Comparison of ENCODE assay signal across 1 cellular context in the genomic region with DNA sequence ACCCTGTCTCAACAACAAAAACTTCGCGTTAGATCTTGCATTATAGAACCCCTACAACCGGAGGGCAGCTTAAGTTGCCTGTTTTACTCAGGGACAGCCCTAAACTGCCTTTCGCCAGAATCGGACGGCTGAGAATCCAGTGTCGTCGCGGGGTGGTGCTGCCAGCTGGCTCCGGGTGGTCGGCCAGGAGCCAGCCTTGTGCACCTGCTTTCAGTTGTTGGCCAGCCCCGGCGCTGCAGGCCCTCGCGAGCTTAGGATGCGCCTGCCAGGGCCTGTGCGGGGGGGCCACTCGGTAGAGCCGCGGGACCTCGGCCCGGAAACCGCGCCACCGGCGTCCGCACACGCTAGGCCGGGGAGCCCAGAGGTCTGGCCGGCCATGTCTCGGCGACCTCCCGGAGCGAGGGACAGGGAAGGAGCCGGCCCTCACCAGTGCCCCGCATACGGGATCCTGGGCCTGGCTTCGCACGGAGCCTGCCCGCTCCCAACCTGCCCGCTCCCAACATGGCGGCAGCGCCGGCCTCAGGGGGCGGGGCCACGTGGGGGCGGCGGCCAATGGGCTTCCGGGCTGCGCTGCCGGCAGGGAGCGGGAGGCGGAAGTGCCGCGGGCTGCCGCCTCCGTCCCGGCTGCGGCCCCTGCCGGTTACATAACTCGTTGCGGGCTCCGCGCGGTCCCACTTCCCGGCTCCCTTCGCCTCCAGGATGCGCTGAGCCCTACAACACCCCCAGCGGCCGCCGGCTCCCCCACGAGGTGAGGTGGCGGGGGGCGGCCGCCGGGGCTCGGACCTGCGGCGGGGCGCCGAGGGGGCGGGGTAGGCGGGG.
TF ChIP-seq lines count a peak whose summit lies in the region.

No MANE protein-coding gene starts in this region.

TF ChIP-seq in GM12878, 131 proteins besides CTCF, POLR2A, EP300 and RAD21 (continues in another document):
- TF ChIP-seq, protein P1, sequence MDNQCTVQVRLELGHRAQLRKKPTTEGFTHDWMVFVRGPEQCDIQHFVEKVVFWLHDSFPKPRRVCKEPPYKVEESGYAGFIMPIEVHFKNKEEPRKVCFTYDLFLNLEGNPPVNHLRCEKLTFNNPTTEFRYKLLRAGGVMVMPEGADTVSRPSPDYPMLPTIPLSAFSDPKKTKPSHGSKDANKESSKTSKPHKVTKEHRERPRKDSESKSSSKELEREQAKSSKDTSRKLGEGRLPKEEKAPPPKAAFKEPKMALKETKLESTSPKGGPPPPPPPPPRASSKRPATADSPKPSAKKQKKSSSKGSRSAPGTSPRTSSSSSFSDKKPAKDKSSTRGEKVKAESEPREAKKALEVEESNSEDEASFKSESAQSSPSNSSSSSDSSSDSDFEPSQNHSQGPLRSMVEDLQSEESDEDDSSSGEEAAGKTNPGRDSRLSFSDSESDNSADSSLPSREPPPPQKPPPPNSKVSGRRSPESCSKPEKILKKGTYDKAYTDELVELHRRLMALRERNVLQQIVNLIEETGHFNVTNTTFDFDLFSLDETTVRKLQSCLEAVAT (IDR thresholded peaks at IDR 0.05) = peak; percentile 36; the same call in 1 of the 2 replicates
- TF ChIP-seq CHD2 (IDR thresholded peaks at IDR 0.05; ENCODE audit: borderline replicate concordance, low read depth, low read length) (peak; percentile 96), ZSCAN29 (IDR thresholded peaks at IDR 0.05) (no peak), GATAD2B (conservative IDR thresholded peaks at IDR 0.05; ENCODE audit: low read depth) (peak; percentile 95), SMAD5 (IDR thresholded peaks at IDR 0.05; ENCODE audit: low read depth) (0 out of 2 replicates have a peak, but pooled peaks have one; percentile 37), ZNF207 (IDR thresholded peaks at IDR 0.05; ENCODE audit: borderline replicate concordance) (peak; percentile 72; the same call in 1 of the 2 replicates), SIX5 (IDR thresholded peaks at IDR 0.05; ENCODE audit: low read depth, low read length, severe bottlenecking) (peak; percentile 54), IKZF1 (conservative IDR thresholded peaks at IDR 0.05) (peak; percentile 88), ZNF622 (IDR thresholded peaks at IDR 0.05) (no peak), SPI1 (IDR thresholded peaks at IDR 0.05; ENCODE audit: borderline replicate concordance, insufficient read depth, low read depth, low read length) (peak; percentile 61), RB1 (IDR thresholded peaks at IDR 0.05; ENCODE audit: borderline replicate concordance) (peak; percentile 63; the same call in 1 of the 2 replicates), DPF2 (IDR thresholded peaks at IDR 0.05) (no peak; the same call in 1 of the 2 replicates), EGR1 (IDR thresholded peaks at IDR 0.05; ENCODE audit: borderline replicate concordance in 1 of 2, low read depth in 2 of 2, low read length in 2 of 2) (peak in 1 of 2 experiments; percentile 77; a peak in 2 of 3 replicates), EED (IDR thresholded peaks at IDR 0.05; ENCODE audit: low read depth) (0 out of 2 replicates have a peak, but pooled peaks have one; percentile 24), NFIC (IDR thresholded peaks at IDR 0.05; ENCODE audit: low read depth, low read length) (no peak), YY1 (IDR thresholded peaks at IDR 0.05; ENCODE audit: low read depth, low read length) (peak; percentile 99), TCF3 (IDR thresholded peaks at IDR 0.05; ENCODE audit: borderline replicate concordance, insufficient read depth, low read depth, low read length) (peak; percentile 95), SMC3 (IDR thresholded peaks at IDR 0.05; ENCODE audit: borderline replicate concordance, low read length) (peak; percentile 34; the same call in 1 of the 2 replicates), CREB1 (IDR thresholded peaks at IDR 0.05; ENCODE audit: low read depth) (peak; percentile 39; the same call in 1 of the 2 replicates), NR2F1 (conservative IDR thresholded peaks at IDR 0.05) (0 out of 2 replicates have a peak, but pooled peaks have one; percentile 34), ATF7 (IDR thresholded peaks at IDR 0.05; ENCODE audit: low read depth) (no peak), NR2C1 (IDR thresholded peaks at IDR 0.05) (peak; percentile 72), POLR2AphosphoS2 (IDR thresholded peaks at IDR 0.05; ENCODE audit: low read depth, low read length) (peak; percentile 50; the same call in 1 of the 2 replicates), SIN3A (IDR thresholded peaks at IDR 0.05; ENCODE audit: low read depth, low read length) (peak; percentile 61), BMI1 (IDR thresholded peaks at IDR 0.05; ENCODE audit: borderline replicate concordance) (no peak), POLR2AphosphoS5 (IDR thresholded peaks at IDR 0.05; ENCODE audit: low read length) (peak; percentile 89), HDGF (IDR thresholded peaks at IDR 0.05) (peak; percentile 57; the same call in 1 of the 2 replicates)
- TF ChIP-seq, protein P2, sequence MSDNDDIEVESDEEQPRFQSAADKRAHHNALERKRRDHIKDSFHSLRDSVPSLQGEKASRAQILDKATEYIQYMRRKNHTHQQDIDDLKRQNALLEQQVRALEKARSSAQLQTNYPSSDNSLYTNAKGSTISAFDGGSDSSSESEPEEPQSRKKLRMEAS (IDR thresholded peaks at IDR 0.05; ENCODE audit: low read depth, low read length) = peak; percentile 78
- TF ChIP-seq, protein P3, sequence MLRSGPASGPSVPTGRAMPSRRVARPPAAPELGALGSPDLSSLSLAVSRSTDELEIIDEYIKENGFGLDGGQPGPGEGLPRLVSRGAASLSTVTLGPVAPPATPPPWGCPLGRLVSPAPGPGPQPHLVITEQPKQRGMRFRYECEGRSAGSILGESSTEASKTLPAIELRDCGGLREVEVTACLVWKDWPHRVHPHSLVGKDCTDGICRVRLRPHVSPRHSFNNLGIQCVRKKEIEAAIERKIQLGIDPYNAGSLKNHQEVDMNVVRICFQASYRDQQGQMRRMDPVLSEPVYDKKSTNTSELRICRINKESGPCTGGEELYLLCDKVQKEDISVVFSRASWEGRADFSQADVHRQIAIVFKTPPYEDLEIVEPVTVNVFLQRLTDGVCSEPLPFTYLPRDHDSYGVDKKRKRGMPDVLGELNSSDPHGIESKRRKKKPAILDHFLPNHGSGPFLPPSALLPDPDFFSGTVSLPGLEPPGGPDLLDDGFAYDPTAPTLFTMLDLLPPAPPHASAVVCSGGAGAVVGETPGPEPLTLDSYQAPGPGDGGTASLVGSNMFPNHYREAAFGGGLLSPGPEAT (IDR thresholded peaks at IDR 0.05; ENCODE audit: low read depth) = no peak
- TF ChIP-seq, protein P4, sequence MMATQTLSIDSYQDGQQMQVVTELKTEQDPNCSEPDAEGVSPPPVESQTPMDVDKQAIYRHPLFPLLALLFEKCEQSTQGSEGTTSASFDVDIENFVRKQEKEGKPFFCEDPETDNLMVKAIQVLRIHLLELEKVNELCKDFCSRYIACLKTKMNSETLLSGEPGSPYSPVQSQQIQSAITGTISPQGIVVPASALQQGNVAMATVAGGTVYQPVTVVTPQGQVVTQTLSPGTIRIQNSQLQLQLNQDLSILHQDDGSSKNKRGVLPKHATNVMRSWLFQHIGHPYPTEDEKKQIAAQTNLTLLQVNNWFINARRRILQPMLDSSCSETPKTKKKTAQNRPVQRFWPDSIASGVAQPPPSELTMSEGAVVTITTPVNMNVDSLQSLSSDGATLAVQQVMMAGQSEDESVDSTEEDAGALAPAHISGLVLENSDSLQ (IDR thresholded peaks at IDR 0.05) = peak; percentile 18; the same call in 1 of the 2 replicates
- TF ChIP-seq, protein P5, sequence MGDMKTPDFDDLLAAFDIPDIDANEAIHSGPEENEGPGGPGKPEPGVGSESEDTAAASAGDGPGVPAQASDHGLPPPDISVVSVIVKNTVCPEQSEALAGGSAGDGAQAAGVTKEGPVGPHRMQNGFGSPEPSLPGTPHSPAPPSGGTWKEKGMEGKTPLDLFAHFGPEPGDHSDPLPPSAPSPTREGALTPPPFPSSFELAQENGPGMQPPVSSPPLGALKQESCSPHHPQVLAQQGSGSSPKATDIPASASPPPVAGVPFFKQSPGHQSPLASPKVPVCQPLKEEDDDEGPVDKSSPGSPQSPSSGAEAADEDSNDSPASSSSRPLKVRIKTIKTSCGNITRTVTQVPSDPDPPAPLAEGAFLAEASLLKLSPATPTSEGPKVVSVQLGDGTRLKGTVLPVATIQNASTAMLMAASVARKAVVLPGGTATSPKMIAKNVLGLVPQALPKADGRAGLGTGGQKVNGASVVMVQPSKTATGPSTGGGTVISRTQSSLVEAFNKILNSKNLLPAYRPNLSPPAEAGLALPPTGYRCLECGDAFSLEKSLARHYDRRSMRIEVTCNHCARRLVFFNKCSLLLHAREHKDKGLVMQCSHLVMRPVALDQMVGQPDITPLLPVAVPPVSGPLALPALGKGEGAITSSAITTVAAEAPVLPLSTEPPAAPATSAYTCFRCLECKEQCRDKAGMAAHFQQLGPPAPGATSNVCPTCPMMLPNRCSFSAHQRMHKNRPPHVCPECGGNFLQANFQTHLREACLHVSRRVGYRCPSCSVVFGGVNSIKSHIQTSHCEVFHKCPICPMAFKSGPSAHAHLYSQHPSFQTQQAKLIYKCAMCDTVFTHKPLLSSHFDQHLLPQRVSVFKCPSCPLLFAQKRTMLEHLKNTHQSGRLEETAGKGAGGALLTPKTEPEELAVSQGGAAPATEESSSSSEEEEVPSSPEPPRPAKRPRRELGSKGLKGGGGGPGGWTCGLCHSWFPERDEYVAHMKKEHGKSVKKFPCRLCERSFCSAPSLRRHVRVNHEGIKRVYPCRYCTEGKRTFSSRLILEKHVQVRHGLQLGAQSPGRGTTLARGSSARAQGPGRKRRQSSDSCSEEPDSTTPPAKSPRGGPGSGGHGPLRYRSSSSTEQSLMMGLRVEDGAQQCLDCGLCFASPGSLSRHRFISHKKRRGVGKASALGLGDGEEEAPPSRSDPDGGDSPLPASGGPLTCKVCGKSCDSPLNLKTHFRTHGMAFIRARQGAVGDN (IDR thresholded peaks at IDR 0.05) = peak; percentile 56
- TF ChIP-seq, protein P6, sequence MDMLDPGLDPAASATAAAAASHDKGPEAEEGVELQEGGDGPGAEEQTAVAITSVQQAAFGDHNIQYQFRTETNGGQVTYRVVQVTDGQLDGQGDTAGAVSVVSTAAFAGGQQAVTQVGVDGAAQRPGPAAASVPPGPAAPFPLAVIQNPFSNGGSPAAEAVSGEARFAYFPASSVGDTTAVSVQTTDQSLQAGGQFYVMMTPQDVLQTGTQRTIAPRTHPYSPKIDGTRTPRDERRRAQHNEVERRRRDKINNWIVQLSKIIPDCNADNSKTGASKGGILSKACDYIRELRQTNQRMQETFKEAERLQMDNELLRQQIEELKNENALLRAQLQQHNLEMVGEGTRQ (IDR thresholded peaks at IDR 0.05; ENCODE audit: borderline replicate concordance, low read depth, low read length) = peak; percentile 80
- TF ChIP-seq, protein P7, sequence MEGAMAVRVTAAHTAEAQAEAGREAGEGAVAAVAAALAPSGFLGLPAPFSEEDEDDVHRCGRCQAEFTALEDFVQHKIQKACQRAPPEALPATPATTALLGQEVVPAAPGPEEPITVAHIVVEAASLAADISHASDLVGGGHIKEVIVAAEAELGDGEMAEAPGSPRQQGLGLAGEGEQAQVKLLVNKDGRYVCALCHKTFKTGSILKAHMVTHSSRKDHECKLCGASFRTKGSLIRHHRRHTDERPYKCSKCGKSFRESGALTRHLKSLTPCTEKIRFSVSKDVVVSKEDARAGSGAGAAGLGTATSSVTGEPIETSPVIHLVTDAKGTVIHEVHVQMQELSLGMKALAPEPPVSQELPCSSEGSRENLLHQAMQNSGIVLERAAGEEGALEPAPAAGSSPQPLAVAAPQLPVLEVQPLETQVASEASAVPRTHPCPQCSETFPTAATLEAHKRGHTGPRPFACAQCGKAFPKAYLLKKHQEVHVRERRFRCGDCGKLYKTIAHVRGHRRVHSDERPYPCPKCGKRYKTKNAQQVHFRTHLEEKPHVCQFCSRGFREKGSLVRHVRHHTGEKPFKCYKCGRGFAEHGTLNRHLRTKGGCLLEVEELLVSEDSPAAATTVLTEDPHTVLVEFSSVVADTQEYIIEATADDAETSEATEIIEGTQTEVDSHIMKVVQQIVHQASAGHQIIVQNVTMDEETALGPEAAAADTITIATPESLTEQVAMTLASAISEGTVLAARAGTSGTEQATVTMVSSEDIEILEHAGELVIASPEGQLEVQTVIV (IDR thresholded peaks at IDR 0.05; ENCODE audit: borderline replicate concordance, partially characterized antibody) = peak; percentile 77
- TF ChIP-seq, protein P8, sequence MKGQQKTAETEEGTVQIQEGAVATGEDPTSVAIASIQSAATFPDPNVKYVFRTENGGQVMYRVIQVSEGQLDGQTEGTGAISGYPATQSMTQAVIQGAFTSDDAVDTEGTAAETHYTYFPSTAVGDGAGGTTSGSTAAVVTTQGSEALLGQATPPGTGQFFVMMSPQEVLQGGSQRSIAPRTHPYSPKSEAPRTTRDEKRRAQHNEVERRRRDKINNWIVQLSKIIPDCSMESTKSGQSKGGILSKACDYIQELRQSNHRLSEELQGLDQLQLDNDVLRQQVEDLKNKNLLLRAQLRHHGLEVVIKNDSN (IDR thresholded peaks at IDR 0.05; ENCODE audit: borderline replicate concordance, extremely low read length, insufficient read depth, low read depth, low read length) = peak; percentile 92
- TF ChIP-seq, protein P9, sequence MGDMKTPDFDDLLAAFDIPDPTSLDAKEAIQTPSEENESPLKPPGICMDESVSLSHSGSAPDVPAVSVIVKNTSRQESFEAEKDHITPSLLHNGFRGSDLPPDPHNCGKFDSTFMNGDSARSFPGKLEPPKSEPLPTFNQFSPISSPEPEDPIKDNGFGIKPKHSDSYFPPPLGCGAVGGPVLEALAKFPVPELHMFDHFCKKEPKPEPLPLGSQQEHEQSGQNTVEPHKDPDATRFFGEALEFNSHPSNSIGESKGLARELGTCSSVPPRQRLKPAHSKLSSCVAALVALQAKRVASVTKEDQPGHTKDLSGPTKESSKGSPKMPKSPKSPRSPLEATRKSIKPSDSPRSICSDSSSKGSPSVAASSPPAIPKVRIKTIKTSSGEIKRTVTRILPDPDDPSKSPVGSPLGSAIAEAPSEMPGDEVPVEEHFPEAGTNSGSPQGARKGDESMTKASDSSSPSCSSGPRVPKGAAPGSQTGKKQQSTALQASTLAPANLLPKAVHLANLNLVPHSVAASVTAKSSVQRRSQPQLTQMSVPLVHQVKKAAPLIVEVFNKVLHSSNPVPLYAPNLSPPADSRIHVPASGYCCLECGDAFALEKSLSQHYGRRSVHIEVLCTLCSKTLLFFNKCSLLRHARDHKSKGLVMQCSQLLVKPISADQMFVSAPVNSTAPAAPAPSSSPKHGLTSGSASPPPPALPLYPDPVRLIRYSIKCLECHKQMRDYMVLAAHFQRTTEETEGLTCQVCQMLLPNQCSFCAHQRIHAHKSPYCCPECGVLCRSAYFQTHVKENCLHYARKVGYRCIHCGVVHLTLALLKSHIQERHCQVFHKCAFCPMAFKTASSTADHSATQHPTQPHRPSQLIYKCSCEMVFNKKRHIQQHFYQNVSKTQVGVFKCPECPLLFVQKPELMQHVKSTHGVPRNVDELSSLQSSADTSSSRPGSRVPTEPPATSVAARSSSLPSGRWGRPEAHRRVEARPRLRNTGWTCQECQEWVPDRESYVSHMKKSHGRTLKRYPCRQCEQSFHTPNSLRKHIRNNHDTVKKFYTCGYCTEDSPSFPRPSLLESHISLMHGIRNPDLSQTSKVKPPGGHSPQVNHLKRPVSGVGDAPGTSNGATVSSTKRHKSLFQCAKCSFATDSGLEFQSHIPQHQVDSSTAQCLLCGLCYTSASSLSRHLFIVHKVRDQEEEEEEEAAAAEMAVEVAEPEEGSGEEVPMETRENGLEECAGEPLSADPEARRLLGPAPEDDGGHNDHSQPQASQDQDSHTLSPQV (IDR thresholded peaks at IDR 0.05) = 0 out of 2 replicates have a peak, but pooled peaks have one; percentile 64
- TF ChIP-seq, protein P10, sequence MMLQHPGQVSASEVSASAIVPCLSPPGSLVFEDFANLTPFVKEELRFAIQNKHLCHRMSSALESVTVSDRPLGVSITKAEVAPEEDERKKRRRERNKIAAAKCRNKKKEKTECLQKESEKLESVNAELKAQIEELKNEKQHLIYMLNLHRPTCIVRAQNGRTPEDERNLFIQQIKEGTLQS (IDR thresholded peaks at IDR 0.05; ENCODE audit: borderline replicate concordance, extremely low read depth, low read depth, low read length) = peak; percentile 64; the same call in 1 of the 2 replicates
